Comparison of ENCODE assay signal across 8 cellular contexts in genomic region chr11:75142714-75143419, GRCh38. TPM values are rescaled to one million over a fixed set of nuclear protein-coding genes. Genes with fewer than 3 reads are reported as not detected.
A peak's percentile ranks its signal among the peaks of the same experiment; 100 is the strongest.
DNase-seq lines count a peak whose midpoint lies in the region; ATAC-seq and TF ChIP-seq lines count a peak whose summit lies in the region.

No MANE protein-coding gene starts in this region.

- intact Hi-C loops in activated CD8-positive, alpha-beta T cell treated with anti-CD3 and anti-CD28 coated beads for 36 hours (cut with micrococcal nuclease) = loop anchor here (10.0 kb wide), 1 partner anchor 208 kb away; no protein-coding TSS in a partner anchor
- intact Hi-C loops in dorsolateral prefrontal cortex (cut with DNase I) = loop anchor here (2.0 to 5.0 kb wide), 4 partner anchors 64 to 216 kb away; partner anchors contain the start of gene TPBGL (in 1 of the 2)
- intact Hi-C loops in vagina (cut with DNase I) = loop anchor here (5.0 kb wide), 1 partner anchor 59 kb away; no protein-coding TSS in a partner anchor

- H3K27me3 ChIP-seq in dorsolateral prefrontal cortex = peaks cover 0 to 7% (median 0%) of the 10 kb centered on the region in 45 donors
- no peaks in the 10 kb centered on the region for H3K27me3 ChIP-seq in vagina

- TF ChIP-seq CTCF in activated CD8-positive, alpha-beta T cell treated with anti-CD3 and anti-CD28 coated beads for 36 hours (IDR thresholded peaks at IDR 0.05) = peak; percentile 10
- peak in 12 of 56 donors; percentile 5 to 28 (median 14) for TF ChIP-seq CTCF in dorsolateral prefrontal cortex (IDR thresholded peaks at IDR 0.05 in 54 of 56, conservative IDR thresholded peaks at IDR 0.05 in 2 of 56; ENCODE audit: low read depth in 1 of 56, partially characterized antibody in 56 of 56)
- TF ChIP-seq CTCF in vagina (IDR thresholded peaks at IDR 0.05) = no peak

- H3K4me1 Mint-ChIP-seq in activated CD8-positive, alpha-beta T cell treated with anti-CD3 and anti-CD28 coated beads for 36 hours (ENCODE audit: low read depth) = peaks cover 28% of the 10 kb centered on the region
- peaks cover 20% of the 10 kb centered on the region for H3K4me1 Mint-ChIP-seq in memory B cell

- CTCF ChIA-PET in activated CD8-positive, alpha-beta T cell treated with anti-CD3 and anti-CD28 coated beads for 36 hours (lab: Charles Lee) = interaction anchor here (0.7 to 20.0 kb wide), 17 partner anchors 9 to 213 kb away, joined by 3 to 663 read pairs (median 6); partner anchors contain the start of genes NEU3, SLCO2B1 and TPBGL

- ATAC-seq in HG02763 (IDR thresholded peaks at IDR 0.05; ENCODE audit: unreplicated experiment) (peak; percentile 45), memory B cell (ENCODE audit: low read depth) (peak; percentile 63)
- ATAC-seq in activated CD8-positive, alpha-beta T cell treated with anti-CD3 and anti-CD28 coated beads for 36 hours = peak; percentile 94

- POLR2A ChIA-PET in activated CD8-positive, alpha-beta T cell treated with anti-CD3 and anti-CD28 coated beads for 36 hours (lab: Charles Lee) = interaction anchor here (0.8 to 1.2 kb wide), 3 partner anchors 64 to 99 kb away, joined by 3 read pairs; no protein-coding TSS in a partner anchor

- H3K9me3 Mint-ChIP-seq in activated CD8-positive, alpha-beta T cell treated with anti-CD3 and anti-CD28 coated beads for 36 hours = no peaks in the 10 kb centered on the region
- H3K9me3 Mint-ChIP-seq in memory B cell = no peaks in the 10 kb centered on the region

- TF ChIP-seq POLR2A in vagina (IDR thresholded peaks at IDR 0.05) = no peak

- no peaks in the 10 kb centered on the region for H3K36me3 Mint-ChIP-seq in activated CD8-positive, alpha-beta T cell treated with anti-CD3 and anti-CD28 coated beads for 36 hours (ENCODE audit: low read depth)
- H3K36me3 Mint-ChIP-seq in memory B cell = no peaks in the 10 kb centered on the region

- peak overlapping the region in 54 of 59 donors; percentile 6 to 86 (median 71) for H3K27ac ChIP-seq in dorsolateral prefrontal cortex
- no peak overlapping the region for H3K27ac ChIP-seq in vagina

- H3K27ac Mint-ChIP-seq in activated CD8-positive, alpha-beta T cell treated with anti-CD3 and anti-CD28 coated beads for 36 hours = peak overlapping the region; percentile 81
- H3K27ac Mint-ChIP-seq in memory B cell = no peak overlapping the region

- no peak overlapping the region for H3K4me3 Mint-ChIP-seq in activated CD8-positive, alpha-beta T cell treated with anti-CD3 and anti-CD28 coated beads for 36 hours
- peak overlapping the region; percentile 44 for H3K4me3 Mint-ChIP-seq in memory B cell

- H3K4me3 ChIP-seq in dorsolateral prefrontal cortex (no peak overlapping the region), vagina (no peak overlapping the region)

- H3K4me1 ChIP-seq in vagina = peaks cover 11% of the 10 kb centered on the region

- H3K9me3 ChIP-seq in vagina = no peaks in the 10 kb centered on the region

- no peaks in the 10 kb centered on the region for H3K27me3 Mint-ChIP-seq in activated CD8-positive, alpha-beta T cell treated with anti-CD3 and anti-CD28 coated beads for 36 hours
- peaks cover 12% of the 10 kb centered on the region for H3K27me3 Mint-ChIP-seq in memory B cell

- DNase-seq in GDM1 (lab: John Stamatoyannopoulos, UW) = peak; percentile 90
- DNase-seq in NCI-H748 treated with DMSO at 0.1 percent for 48 hours (lab: John Stamatoyannopoulos, UW) = peak; percentile 5
- peak; percentile 90 for DNase-seq in activated CD8-positive, alpha-beta T cell treated with anti-CD3 and anti-CD28 coated beads for 36 hours
- DNase-seq in dorsolateral prefrontal cortex = peak; percentile 36 to 93 (median 79)
- no peak for DNase-seq in memory B cell (ENCODE audit: low spot score in 2 of 2)
- peak; percentile 55 to 65 for DNase-seq in stimulated activated CD8-positive, alpha-beta memory T cell treated with anti-CD3 and anti-CD28 coated beads, Interleukin-2, amount 100 ng/mL, for 48 hours (ENCODE audit: low read depth in 2 of 2)
- DNase-seq in vagina (ENCODE audit: extremely low spot score in 2 of 2) = no peak

- H3K36me3 ChIP-seq in vagina = no peaks in the 10 kb centered on the region

RNA-seq across cellular contexts. Expression of gene SLCO2B1, which starts 8.0 kb away (rescaled TPM):
- total RNA-seq in activated CD8-positive, alpha-beta T cell treated with anti-CD3 and anti-CD28 coated beads for 36 hours = not detected
- total RNA-seq in dorsolateral prefrontal cortex (100 to 1,000 TPM in 26 of 120 experiments, 10 to 100 TPM in 94; 29.6 to 176 (median 79.8) TPM), vagina (55.5 TPM)

RNA-seq across cellular contexts. Expression of gene OR2AT4, which starts 46.2 kb away (rescaled TPM):
- not detected for total RNA-seq in activated CD8-positive, alpha-beta T cell treated with anti-CD3 and anti-CD28 coated beads for 36 hours
- total RNA-seq in dorsolateral prefrontal cortex (under 1 TPM in 11 of 120 experiments, not detected in 109; 0.06 to 0.32 (median 0.09) TPM), vagina (not detected)

Comparison
In these comparisons a context has a peak if more than half of its experiments do, and no peak if none do; other contexts are left out.
1. DNase-seq: peak in GDM1 (single experiment), NCI-H748 treated with DMSO at 0.1 percent for 48 hours (single experiment), activated CD8-positive, alpha-beta T cell treated with anti-CD3 and anti-CD28 coated beads for 36 hours (single experiment), dorsolateral prefrontal cortex (10 of 10) and stimulated activated CD8-positive, alpha-beta memory T cell treated with anti-CD3 and anti-CD28 coated beads, Interleukin-2, amount 100 ng/mL, for 48 hours (2 of 2); none in memory B cell (0 of 2) and vagina (0 of 2).
2. RNA of gene SLCO2B1, which starts 8.0 kb away (total RNA-seq): 29.6 to 176 TPM in dorsolateral prefrontal cortex and 55.5 TPM in vagina (single experiment); not detected in activated CD8-positive, alpha-beta T cell treated with anti-CD3 and anti-CD28 coated beads for 36 hours; every median in the first group is over 10 times any median in the second.
3. Peak in every context shown above with its lines, with median percentiles within 50 percentile points of each other: ATAC-seq.